In the genomic region with DNA sequence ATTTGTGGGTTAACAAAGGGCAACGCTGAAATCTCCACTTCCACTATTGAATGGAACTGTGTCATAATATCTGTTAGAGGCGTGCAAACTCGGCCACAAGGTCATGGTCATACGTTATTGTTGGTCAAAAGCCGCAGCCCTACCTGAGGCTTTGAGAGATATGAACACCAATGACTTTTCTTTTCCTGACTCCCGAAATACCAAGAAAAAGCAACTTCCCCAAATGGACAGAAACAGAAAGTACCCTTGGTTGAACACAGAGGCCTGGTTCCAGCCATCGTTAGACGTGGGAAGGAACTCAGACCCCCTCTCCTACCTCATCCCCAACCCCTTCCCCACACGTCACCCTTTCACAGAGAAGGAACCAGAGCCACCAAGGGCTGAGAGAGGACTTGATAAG, we compare ENCODE assay signal across 9 cellular contexts. TPM values are rescaled to one million over a fixed set of nuclear protein-coding genes. Genes with fewer than 3 reads are reported as not detected.
A peak's percentile ranks its signal among the peaks of the same experiment; 100 is the strongest.
DNase-seq lines count a peak whose midpoint lies in the region; ATAC-seq, FAIRE-seq and TF ChIP-seq lines count a peak whose summit lies in the region.
"Had no signal": no experiment of that assay in that cellular context is flagged by ENCODE, and none has a peak within 500 bp of the region (broad histone marks: within the 10 kb centered on the region; RNA-seq: fewer than 3 reads in every experiment).

No MANE protein-coding gene starts in this region.

- H3K9me3 Mint-ChIP-seq in central memory CD8-positive, alpha-beta T cell, result peaks cover 7% of the 10 kb centered on the region

- ATAC-seq in central memory CD8-positive, alpha-beta T cell (replicated peaks; ENCODE audit: extremely low read depth, poor library complexity, severe bottlenecking), result no peak
- ATAC-seq in HG03439 (IDR thresholded peaks at IDR 0.05; ENCODE audit: unreplicated experiment), result no peak
- ATAC-seq: gastroesophageal sphincter had no signal

- TF ChIP-seq POLR2A in GM12891 (IDR thresholded peaks at IDR 0.05; ENCODE audit: low read depth, low read length), result no peak

- H3K27me3 Mint-ChIP-seq in central memory CD8-positive, alpha-beta T cell, result no peaks in the 10 kb centered on the region

- no peak for FAIRE-seq in GM12891 (lab: Jason Lieb, UNC)
- FAIRE-seq: H54 had no signal

- peaks cover 15% of the 10 kb centered on the region for H3K36me3 Mint-ChIP-seq in central memory CD8-positive, alpha-beta T cell (ENCODE audit: insufficient read depth)

- peaks cover 31% of the 10 kb centered on the region for H3K4me1 Mint-ChIP-seq in central memory CD8-positive, alpha-beta T cell

- no peak for DNase-seq in GM12891 (ENCODE audit: insufficient read length, low spot score)
- peak; percentile 78 for DNase-seq in NOMO-1 treated with dmso at 0.1 percent for 144 hours (lab: John Stamatoyannopoulos, UW; ENCODE audit: unreplicated experiment)
- no peak for DNase-seq in central memory CD8-positive, alpha-beta T cell (ENCODE audit: low spot score in 2 of 2)
- peak; percentile 56 for DNase-seq in pons (ENCODE audit: low spot score)
- DNase-seq in NCI-H748 treated with DMSO at 0.1 percent for 48 hours (lab: John Stamatoyannopoulos, UW), result no peak
- no peak for DNase-seq in NCI-H774 (lab: John Stamatoyannopoulos, UW)

- H3K4me3 Mint-ChIP-seq in central memory CD8-positive, alpha-beta T cell, result peak overlapping the region; percentile 91

- H3K27ac Mint-ChIP-seq in central memory CD8-positive, alpha-beta T cell (ENCODE audit: low read depth), result no peak overlapping the region

TF ChIP-seq in GM12891, 5 proteins besides CTCF, POLR2A, EP300 and RAD21:
- TF ChIP-seq PAX5 (IDR thresholded peaks at IDR 0.05; ENCODE audit: insufficient read depth, low read length, severe bottlenecking) (no peak), TAF1 (IDR thresholded peaks at IDR 0.05; ENCODE audit: low read depth, low read length) (no peak), SPI1 (IDR thresholded peaks at IDR 0.05; ENCODE audit: low read depth, low read length) (0 out of 2 replicates have a peak, but pooled peaks have one; percentile 3), POU2F2 (IDR thresholded peaks at IDR 0.05; ENCODE audit: low read depth, low read length) (no peak), POLR2AphosphoS5 (IDR thresholded peaks at IDR 0.05; ENCODE audit: low read depth, low read length) (no peak)

RNA-seq across cellular contexts. Expression of gene PIK3R5, which starts 1.4 kb away (rescaled TPM):
- polyA plus RNA-seq in GM12891 (2012; ENCODE audit: low read depth, missing spikeins), result 41.2 TPM

RNA-seq across cellular contexts. Expression of gene NTN1, which starts 54.4 kb away (rescaled TPM):
- 1.1 TPM for polyA plus RNA-seq in GM12891 (2012; ENCODE audit: low read depth, missing spikeins)

Comparison
In these comparisons a context has a peak if more than half of its experiments do, and no peak if none do; other contexts are left out.
1. DNase-seq: peak in NOMO-1 treated with dmso at 0.1 percent for 144 hours (single experiment) and pons (single experiment); none in GM12891 (single experiment), central memory CD8-positive, alpha-beta T cell (0 of 2), NCI-H748 treated with DMSO at 0.1 percent for 48 hours (single experiment) and NCI-H774 (single experiment).